In the genomic region with DNA sequence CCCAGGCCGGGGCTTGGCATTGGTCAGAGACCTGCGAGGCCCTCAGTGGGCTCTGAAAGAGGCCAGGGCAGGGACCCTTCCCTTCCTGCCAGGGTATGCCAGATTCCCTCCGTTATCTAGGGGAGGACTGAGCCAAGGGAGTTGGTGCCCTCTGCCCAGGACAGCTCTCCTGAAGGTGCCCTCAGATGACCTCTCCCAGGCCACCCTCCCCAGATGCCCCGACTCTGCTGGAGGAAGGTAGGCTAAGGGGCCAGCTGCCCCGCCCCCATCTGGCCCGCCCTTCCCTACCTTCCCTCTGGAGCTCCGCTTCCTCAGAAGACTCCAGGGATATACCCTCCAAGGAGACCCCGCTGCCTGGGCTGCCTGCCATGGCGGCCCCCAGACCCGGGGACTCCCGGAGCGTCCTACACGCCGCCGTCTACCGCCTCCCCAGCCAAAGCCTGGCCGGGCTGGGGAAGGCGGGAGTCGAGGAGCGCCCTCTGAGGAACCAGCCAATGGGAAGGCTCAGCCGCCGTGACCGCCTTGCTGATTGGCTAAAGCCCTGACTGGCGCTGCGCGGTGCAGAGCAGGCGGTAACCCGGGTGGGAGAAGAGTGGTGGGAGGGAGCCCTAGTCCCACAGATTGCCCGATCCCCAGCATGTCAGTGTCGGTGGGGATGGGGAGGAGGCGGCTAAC, we compare ENCODE assay signal across 8 cellular contexts. TPM values are rescaled to one million over a fixed set of nuclear protein-coding genes. Genes with fewer than 3 reads are reported as not detected.
DNase-seq lines count a peak whose midpoint lies in the region; ATAC-seq and TF ChIP-seq lines count a peak whose summit lies in the region.

No MANE protein-coding gene starts in this region.

- peak overlapping the region in 1 of 3 donors; percentile 67 for H3K27ac Mint-ChIP-seq in IgD-negative memory B cell

- DNase-seq in GM12865 (ENCODE audit: low read depth) = peak; percentile 74
- DNase-seq in OCI-M2 (lab: John Stamatoyannopoulos, UW; ENCODE audit: unreplicated experiment) = peak; percentile 13
- DNase-seq in activated T-cell treated with anti-CD3 and anti-CD28 coated beads, Interleukin-2, amount 50 U/mL, for 1 hour = peak; percentile 82
- DNase-seq in mucosa of gallbladder (ENCODE audit: low spot score) = peak; percentile 83
- DNase-seq in stimulated activated CD8-positive, alpha-beta memory T cell treated with anti-CD3 and anti-CD28 coated beads, Interleukin-2, amount 100 ng/mL, for 48 hours (ENCODE audit: low read depth in 2 of 2) = peak; percentile 73 to 80

- H3K36me3 Mint-ChIP-seq in IgD-negative memory B cell = peaks cover 3% of the 10 kb centered on the region

- ATAC-seq in esophagus mucosa = peak; percentile 86
- ATAC-seq in GM21447 (IDR thresholded peaks at IDR 0.05; ENCODE audit: unreplicated experiment) = no peak

- H3K4me3 ChIP-seq in GM12865 (ENCODE audit: low read depth, low read length) = peak overlapping the region; percentile 15; the same call in 1 of the 2 replicates

- no peaks in the 10 kb centered on the region for H3K9me3 Mint-ChIP-seq in IgD-negative memory B cell

- peak overlapping the region in 3 of 4 donors; percentile 72 to 94 (median 91) for H3K4me3 Mint-ChIP-seq in IgD-negative memory B cell

- TF ChIP-seq CTCF in GM12865 (IDR thresholded peaks at IDR 0.05; ENCODE audit: insufficient read depth, low read depth, low read length, missing control alignments) = no peak

- H3K27me3 Mint-ChIP-seq in IgD-negative memory B cell = peaks cover 44% of the 10 kb centered on the region

- peaks cover 0 to 8% (median 4%) of the 10 kb centered on the region in 3 donors for H3K4me1 Mint-ChIP-seq in IgD-negative memory B cell

RNA-seq across cellular contexts. Expression of a gene that starts 7.0 kb away (rescaled TPM):
- polyA plus RNA-seq in IgD-negative memory B cell = 0.18 TPM
- total RNA-seq in esophagus mucosa = 0.32 TPM
- total RNA-seq in mucosa of gallbladder = 7.0 TPM

RNA-seq across cellular contexts. Expression of a gene that starts 42.0 kb away (rescaled TPM):
- not detected for polyA plus RNA-seq in IgD-negative memory B cell
- total RNA-seq in esophagus mucosa (not detected), mucosa of gallbladder (not detected)

RNA-seq across cellular contexts. Expression of a gene that starts 53.3 kb away (rescaled TPM):
- not detected for polyA plus RNA-seq in IgD-negative memory B cell
- total RNA-seq in esophagus mucosa = 0.28 TPM
- total RNA-seq in mucosa of gallbladder = 1.5 TPM

RNA-seq across cellular contexts. Expression of a gene that starts 53.4 kb away (rescaled TPM):
- not detected for polyA plus RNA-seq in IgD-negative memory B cell
- not detected for total RNA-seq in esophagus mucosa
- not detected for total RNA-seq in mucosa of gallbladder

Comparison
In these comparisons a context has a peak if more than half of its experiments do, and no peak if none do; other contexts are left out.
1. DNase-seq: peak in every context shown above with its lines; median percentile 83 in mucosa of gallbladder; 82 in activated T-cell treated with anti-CD3 and anti-CD28 coated beads, Interleukin-2, amount 50 U/mL, for 1 hour; 76 in stimulated activated CD8-positive, alpha-beta memory T cell treated with anti-CD3 and anti-CD28 coated beads, Interleukin-2, amount 100 ng/mL, for 48 hours; 74 in GM12865; 13 in OCI-M2.